Comparison of ENCODE assay signal across 11 cellular contexts in the genomic region with DNA sequence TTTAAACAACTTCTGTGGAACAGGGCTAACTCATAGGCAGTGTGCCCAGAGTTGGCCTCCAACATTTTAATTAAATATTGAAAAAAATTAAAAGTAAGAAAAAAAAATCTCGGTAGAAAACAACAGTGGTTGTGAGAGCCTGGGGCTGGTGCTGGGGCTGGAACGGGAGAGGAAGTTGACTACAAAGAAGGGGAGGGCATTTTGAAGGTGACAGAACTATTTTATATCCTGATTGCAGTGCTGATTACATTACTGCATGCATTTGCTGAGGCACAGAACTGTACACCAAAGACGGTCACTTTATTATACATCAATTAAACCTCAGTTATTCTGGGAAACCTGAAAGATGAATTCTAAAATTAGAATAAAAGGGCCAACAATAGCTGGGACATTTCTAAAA.
A peak's percentile ranks its signal among the peaks of the same experiment; 100 is the strongest.
DNase-seq lines count a peak whose midpoint lies in the region; ATAC-seq and TF ChIP-seq lines count a peak whose summit lies in the region.
"Had no signal": no experiment of that assay in that cellular context is flagged by ENCODE, and none has a peak within 500 bp of the region (broad histone marks: within the 10 kb centered on the region; RNA-seq: fewer than 3 reads in every experiment).

No MANE protein-coding gene starts in this region.

- peak; percentile 9; the same call in 2 of the 3 replicates for ATAC-seq in SK-N-SH treated with all-trans-retinoic acid at 6 μM for 48 hours
- no peak for ATAC-seq in stimulated activated naive B cell treated with anti-CD40 and anti-IgM and Interleukin-4, amounts not matched to agents 10 μg/mL and 1 μg/mL and 100 μg/mL, for 72 hours (replicated peaks)
- no peak for ATAC-seq in GM21529 (IDR thresholded peaks at IDR 0.05; ENCODE audit: unreplicated experiment)

- TF ChIP-seq CTCF in fibroblast of pulmonary artery (IDR thresholded peaks at IDR 0.05; ENCODE audit: low read length, missing control alignments) (no peak), GM13977 (IDR thresholded peaks at IDR 0.05; ENCODE audit: extremely low read depth, insufficient read depth, missing control alignments) (no peak)

- H3K27me3 Mint-ChIP-seq in activated naive CD4-positive, alpha-beta T cell treated with anti-CD3 and anti-CD28 coated beads, Interleukin-2, amount 50 U/mL, for 24 hours, result no peaks in the 10 kb centered on the region
- H3K27me3 Mint-ChIP-seq in stimulated activated naive B cell treated with anti-CD40 and anti-IgM and Interleukin-4, amounts not matched to agents 10 μg/mL and 1 μg/mL and 100 μg/mL, for 72 hours, result no peaks in the 10 kb centered on the region

- DNase-seq in activated naive CD4-positive, alpha-beta T cell treated with anti-CD3 and anti-CD28 coated beads, Interleukin-2, amount 50 U/mL, for 16 hours, result no peak
- DNase-seq in fibroblast of pulmonary artery (ENCODE audit: low read depth) (no peak), GM13977 (ENCODE audit: low spot score) (no peak), inferior parietal cortex (ENCODE audit: extremely low spot score) (no peak)
- no peak for DNase-seq in stimulated activated naive B cell treated with anti-CD40 and anti-IgM and Interleukin-4, amounts not matched to agents 10 μg/mL and 1 μg/mL and 100 μg/mL, for 72 hours
- DNase-seq: H7; stimulated activated CD4-positive, alpha-beta T cell treated with anti-CD3 and anti-CD28 coated beads, Interleukin-4, amount 100 ng/mL, for 24 hours had no signal

- H3K27ac Mint-ChIP-seq in activated naive CD4-positive, alpha-beta T cell treated with anti-CD3 and anti-CD28 coated beads, Interleukin-2, amount 50 U/mL, for 24 hours, result no peak overlapping the region
- peak overlapping the region; percentile 67 for H3K27ac Mint-ChIP-seq in stimulated activated naive B cell treated with anti-CD40 and anti-IgM and Interleukin-4, amounts not matched to agents 10 μg/mL and 1 μg/mL and 100 μg/mL, for 72 hours

- in situ Hi-C loops in GM13977 (cut with MboI; ENCODE audit: low pct_unique_long_range_greater_than_20kb, low sequenced_read_pairs, unreplicated experiment), result no loop called here

- peak overlapping the region; percentile 49 for H3K4me3 Mint-ChIP-seq in activated naive CD4-positive, alpha-beta T cell treated with anti-CD3 and anti-CD28 coated beads, Interleukin-2, amount 50 U/mL, for 24 hours
- H3K4me3 Mint-ChIP-seq in stimulated activated naive B cell treated with anti-CD40 and anti-IgM and Interleukin-4, amounts not matched to agents 10 μg/mL and 1 μg/mL and 100 μg/mL, for 72 hours, result no peak overlapping the region

- H3K4me3 ChIP-seq in fibroblast of pulmonary artery (replicated peaks; ENCODE audit: low read depth, low read length), result peak overlapping the region; percentile 49

- H3K4me1 Mint-ChIP-seq in activated naive CD4-positive, alpha-beta T cell treated with anti-CD3 and anti-CD28 coated beads, Interleukin-2, amount 50 U/mL, for 24 hours, result peaks cover 41% of the 10 kb centered on the region
- peaks cover 10 to 11% of the 10 kb centered on the region in 2 donors for H3K4me1 Mint-ChIP-seq in stimulated activated naive B cell treated with anti-CD40 and anti-IgM and Interleukin-4, amounts not matched to agents 10 μg/mL and 1 μg/mL and 100 μg/mL, for 72 hours

- H3K9me3 Mint-ChIP-seq in activated naive CD4-positive, alpha-beta T cell treated with anti-CD3 and anti-CD28 coated beads, Interleukin-2, amount 50 U/mL, for 24 hours, result no peaks in the 10 kb centered on the region
- no peaks in the 10 kb centered on the region for H3K9me3 Mint-ChIP-seq in stimulated activated naive B cell treated with anti-CD40 and anti-IgM and Interleukin-4, amounts not matched to agents 10 μg/mL and 1 μg/mL and 100 μg/mL, for 72 hours
- H3K9me3 Mint-ChIP-seq: CD14-positive monocyte had no signal

- peaks cover 2% of the 10 kb centered on the region for H3K36me3 Mint-ChIP-seq in activated naive CD4-positive, alpha-beta T cell treated with anti-CD3 and anti-CD28 coated beads, Interleukin-2, amount 50 U/mL, for 24 hours
- peaks cover 23 to 35% of the 10 kb centered on the region in 2 donors for H3K36me3 Mint-ChIP-seq in stimulated activated naive B cell treated with anti-CD40 and anti-IgM and Interleukin-4, amounts not matched to agents 10 μg/mL and 1 μg/mL and 100 μg/mL, for 72 hours

TF ChIP-seq in SK-N-SH treated with all-trans-retinoic acid at 6 μM for 48 hours, 23 proteins besides CTCF, POLR2A, EP300 and RAD21:
- TF ChIP-seq TOX (CRISPR knock-in tag; IDR thresholded peaks at IDR 0.05; ENCODE audit: borderline replicate concordance) (no peak), SNAI2 (CRISPR knock-in tag; IDR thresholded peaks at IDR 0.05) (no peak), ZNF8 (CRISPR knock-in tag; IDR thresholded peaks at IDR 0.05) (no peak), TCF4 (CRISPR knock-in tag; IDR thresholded peaks at IDR 0.05; ENCODE audit: borderline replicate concordance) (no peak), OSR1 (CRISPR knock-in tag; IDR thresholded peaks at IDR 0.05) (no peak)
- TF ChIP-seq, protein P1, sequence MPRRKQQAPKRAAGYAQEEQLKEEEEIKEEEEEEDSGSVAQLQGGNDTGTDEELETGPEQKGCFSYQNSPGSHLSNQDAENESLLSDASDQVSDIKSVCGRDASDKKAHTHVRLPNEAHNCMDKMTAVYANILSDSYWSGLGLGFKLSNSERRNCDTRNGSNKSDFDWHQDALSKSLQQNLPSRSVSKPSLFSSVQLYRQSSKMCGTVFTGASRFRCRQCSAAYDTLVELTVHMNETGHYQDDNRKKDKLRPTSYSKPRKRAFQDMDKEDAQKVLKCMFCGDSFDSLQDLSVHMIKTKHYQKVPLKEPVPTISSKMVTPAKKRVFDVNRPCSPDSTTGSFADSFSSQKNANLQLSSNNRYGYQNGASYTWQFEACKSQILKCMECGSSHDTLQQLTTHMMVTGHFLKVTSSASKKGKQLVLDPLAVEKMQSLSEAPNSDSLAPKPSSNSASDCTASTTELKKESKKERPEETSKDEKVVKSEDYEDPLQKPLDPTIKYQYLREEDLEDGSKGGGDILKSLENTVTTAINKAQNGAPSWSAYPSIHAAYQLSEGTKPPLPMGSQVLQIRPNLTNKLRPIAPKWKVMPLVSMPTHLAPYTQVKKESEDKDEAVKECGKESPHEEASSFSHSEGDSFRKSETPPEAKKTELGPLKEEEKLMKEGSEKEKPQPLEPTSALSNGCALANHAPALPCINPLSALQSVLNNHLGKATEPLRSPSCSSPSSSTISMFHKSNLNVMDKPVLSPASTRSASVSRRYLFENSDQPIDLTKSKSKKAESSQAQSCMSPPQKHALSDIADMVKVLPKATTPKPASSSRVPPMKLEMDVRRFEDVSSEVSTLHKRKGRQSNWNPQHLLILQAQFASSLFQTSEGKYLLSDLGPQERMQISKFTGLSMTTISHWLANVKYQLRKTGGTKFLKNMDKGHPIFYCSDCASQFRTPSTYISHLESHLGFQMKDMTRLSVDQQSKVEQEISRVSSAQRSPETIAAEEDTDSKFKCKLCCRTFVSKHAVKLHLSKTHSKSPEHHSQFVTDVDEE (CRISPR knock-in tag; IDR thresholded peaks at IDR 0.05), result no peak
TF ChIP-seq in SK-N-SH treated with all-trans-retinoic acid at 6 μM for 48 hours: peak in this region for 0.
